In the genomic region with DNA sequence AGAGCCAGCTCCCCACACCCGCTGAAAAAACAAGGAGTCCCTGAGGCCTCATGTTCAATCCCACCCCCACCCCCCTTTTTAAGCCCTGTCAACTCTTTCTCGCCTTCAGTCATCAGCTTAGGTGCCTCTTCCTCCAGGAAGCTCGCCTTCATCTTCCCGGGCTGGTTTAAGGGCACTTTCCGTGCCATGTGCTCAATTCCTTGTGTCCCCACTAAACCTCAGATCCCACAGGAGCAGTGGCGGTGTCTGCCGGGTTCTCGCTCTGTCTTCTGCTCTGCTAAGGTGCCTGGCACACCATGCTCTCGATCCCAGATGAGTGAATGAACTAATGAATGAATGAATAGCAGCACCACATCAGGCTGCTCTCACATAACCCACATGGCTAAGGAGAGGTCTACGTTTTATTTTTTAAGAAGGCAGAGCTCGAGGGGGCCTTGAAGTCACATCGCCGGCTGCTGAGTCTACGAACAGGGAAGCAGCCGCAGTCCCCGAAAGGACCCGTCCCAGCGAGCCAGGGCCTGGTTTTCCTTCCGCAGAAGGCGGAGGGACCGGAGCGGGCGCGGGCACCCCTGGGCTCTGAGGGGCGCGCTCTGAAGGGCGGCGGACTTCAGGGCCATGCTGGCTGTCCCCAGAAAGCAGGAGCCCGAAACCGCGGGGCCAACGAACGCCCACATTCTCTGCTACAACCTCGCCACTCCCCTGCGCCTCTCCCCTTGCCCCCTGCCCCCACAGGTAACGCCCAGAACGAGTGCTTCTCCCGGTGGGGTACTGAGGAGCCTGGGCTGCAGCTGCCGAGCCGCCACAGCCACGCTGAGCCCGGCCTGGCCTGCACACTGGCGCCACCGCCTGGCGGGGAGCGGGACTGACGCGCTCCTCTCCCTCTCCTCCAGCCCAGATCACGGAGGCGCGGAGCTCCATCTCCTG, we compare ENCODE assay signal across 8 cellular contexts.
DNase-seq lines count a peak whose midpoint lies in the region; ATAC-seq, FAIRE-seq and TF ChIP-seq lines count a peak whose summit lies in the region.

No MANE protein-coding gene starts in this region.

- peak overlapping the region; percentile 90 for H3K4me2 ChIP-seq in astrocyte (ENCODE audit: low read length)

- no peak for TF ChIP-seq EP300 in sigmoid colon (IDR thresholded peaks at IDR 0.05)

- peak; percentile 98 for ATAC-seq in T-helper 17 cell

- H4K20me1 ChIP-seq in astrocyte (ENCODE audit: insufficient read depth, low read length) = no peaks in the 10 kb centered on the region

- H3K4me3 ChIP-seq in HAP-1 (no peak overlapping the region), astrocyte (ENCODE audit: insufficient read depth, low read depth, low read length) (peak overlapping the region; percentile 49), iPS DF 6.9 (ENCODE audit: low read length) (peak overlapping the region; percentile 21; the same call in 1 of the 2 replicates), sigmoid colon (peak overlapping the region; percentile 15 to 57 (median 50))

- H3K4me1 ChIP-seq in HAP-1 (no peaks in the 10 kb centered on the region), astrocyte (ENCODE audit: insufficient read depth, low read length) (peaks cover 13% of the 10 kb centered on the region), iPS DF 6.9 (ENCODE audit: control insufficient read depth, insufficient read depth, low read length) (peaks cover 11% of the 10 kb centered on the region), sigmoid colon (peaks cover 0 to 9% (median 5%) of the 10 kb centered on the region in 4 donors)

- H3K9ac ChIP-seq in astrocyte (ENCODE audit: low read length) = peak overlapping the region; percentile 61

- no peak for TF ChIP-seq POLR2A in sigmoid colon (IDR thresholded peaks at IDR 0.05)

- H3K27ac ChIP-seq in astrocyte (ENCODE audit: low read depth, low read length) (no peak overlapping the region), iPS DF 6.9 (ENCODE audit: low read length) (no peak overlapping the region), sigmoid colon (peak overlapping the region in 1 of 4 donors; percentile 35)

- intact Hi-C loops in sigmoid colon (cut with DNase I) = loop anchor here (5.0 kb wide), 2 partner anchors 319 to 544 kb away; no protein-coding TSS in a partner anchor

- H3K36me3 Mint-ChIP-seq in T-helper 17 cell (ENCODE audit: low read depth) = no peaks in the 10 kb centered on the region
- H3K36me3 Mint-ChIP-seq in astrocyte (ENCODE audit: low read depth, unreplicated experiment) = peaks cover 6% of the 10 kb centered on the region

- H3K4me3 Mint-ChIP-seq in T-helper 17 cell (peak overlapping the region; percentile 86), astrocyte (ENCODE audit: unreplicated experiment) (peak overlapping the region; percentile 36)

- peak; percentile 45 to 86 for DNase-seq in HAP-1 (ENCODE audit: low spot score in 2 of 2)
- DNase-seq in M059J (ENCODE audit: low read depth) = peak; percentile 47
- peak; percentile 62 to 80 (median 69) for DNase-seq in T-helper 17 cell
- DNase-seq in astrocyte (ENCODE audit: low read depth) = no peak
- DNase-seq in iPS DF 6.9 (ENCODE audit: low read depth, low spot score) = peak; percentile 78
- peak; percentile 82 for DNase-seq in sigmoid colon
- DNase-seq in cerebellar nuclear complex (lab: John Stamatoyannopoulos, UW) = no peak

- H3K27me3 ChIP-seq in HAP-1 (ENCODE audit: low read depth) = peaks cover 8% of the 10 kb centered on the region; the same call in 1 of the 2 replicates
- no peaks in the 10 kb centered on the region for H3K27me3 ChIP-seq in astrocyte (ENCODE audit: insufficient read depth, low read length)
- H3K27me3 ChIP-seq in iPS DF 6.9 (ENCODE audit: control insufficient read depth, insufficient read depth, low read length) = no peaks in the 10 kb centered on the region
- no peaks in the 10 kb centered on the region for H3K27me3 ChIP-seq in sigmoid colon

- peaks cover 40% of the 10 kb centered on the region for H3K27me3 Mint-ChIP-seq in T-helper 17 cell
- H3K27me3 Mint-ChIP-seq in astrocyte (ENCODE audit: low read depth, unreplicated experiment) = peaks cover 4% of the 10 kb centered on the region

- no peaks in the 10 kb centered on the region for H3K36me3 ChIP-seq in HAP-1 (replicated peaks)
- H3K36me3 ChIP-seq in astrocyte (ENCODE audit: insufficient read depth, low read length) = no peaks in the 10 kb centered on the region
- H3K36me3 ChIP-seq in iPS DF 6.9 (ENCODE audit: control insufficient read depth, insufficient read depth, low read length) = no peaks in the 10 kb centered on the region
- no peaks in the 10 kb centered on the region for H3K36me3 ChIP-seq in sigmoid colon

- no peak for FAIRE-seq in astrocyte (lab: Jason Lieb, UNC)

- peak overlapping the region; percentile 90 for H2AFZ ChIP-seq in astrocyte (ENCODE audit: low read depth, low read length)

- H3K27ac Mint-ChIP-seq in T-helper 17 cell (peak overlapping the region; percentile 45), astrocyte (ENCODE audit: unreplicated experiment) (no peak overlapping the region)

- H3K4me1 Mint-ChIP-seq in T-helper 17 cell (peaks cover 17% of the 10 kb centered on the region), astrocyte (ENCODE audit: low read depth, unreplicated experiment) (peaks cover 7% of the 10 kb centered on the region)

- no peaks in the 10 kb centered on the region for H3K9me3 Mint-ChIP-seq in astrocyte (ENCODE audit: unreplicated experiment)

- no CpG with 5 or more reads among the region's 51 CpGs for WGBS in iPS DF 6.9 (ENCODE audit: insufficient coverage, insufficient read length)
- WGBS in sigmoid colon, 2 donors = 11 to 20% methylated on average over 51 of the region's 51 CpGs

- TF ChIP-seq CTCF in GM12801 (IDR thresholded peaks at IDR 0.05; ENCODE audit: extremely low read depth, insufficient read length) (peak; percentile 28), astrocyte (IDR thresholded peaks at IDR 0.05; ENCODE audit: insufficient read depth, low read depth, low read length) (peak; percentile 74), sigmoid colon (IDR thresholded peaks at IDR 0.05) (peak; percentile 86 to 99 (median 96))

- H3K9me3 ChIP-seq in HAP-1 (no peaks in the 10 kb centered on the region), T-helper 17 cell (ENCODE audit: control insufficient read depth, low read length, poor library complexity, severe bottlenecking) (no peaks in the 10 kb centered on the region), astrocyte (ENCODE audit: insufficient read depth, low read depth, low read length) (no peaks in the 10 kb centered on the region), iPS DF 6.9 (ENCODE audit: control insufficient read depth, insufficient read depth, low read length) (no peaks in the 10 kb centered on the region), sigmoid colon (no peaks in the 10 kb centered on the region)

- H3K79me2 ChIP-seq in astrocyte (ENCODE audit: insufficient read depth, low read length) = no peaks in the 10 kb centered on the region

- in situ Hi-C loops in HAP-1 (cut with MboI; ENCODE audit: low sequenced_read_pairs) = no loop called here

Comparison
In these comparisons a context has a peak if more than half of its experiments do, and no peak if none do; other contexts are left out.
1. CTCF ChIP-seq: peak in every context shown above with its lines; median percentile 96 in sigmoid colon; 74 in astrocyte; 28 in GM12801.
2. DNase-seq: peak in HAP-1 (2 of 2), M059J (single experiment), T-helper 17 cell (3 of 3), iPS DF 6.9 (single experiment) and sigmoid colon (single experiment); none in astrocyte (single experiment) and cerebellar nuclear complex (0 of 2).